Comparison of ENCODE assay signal across 8 cellular contexts in the genomic region with DNA sequence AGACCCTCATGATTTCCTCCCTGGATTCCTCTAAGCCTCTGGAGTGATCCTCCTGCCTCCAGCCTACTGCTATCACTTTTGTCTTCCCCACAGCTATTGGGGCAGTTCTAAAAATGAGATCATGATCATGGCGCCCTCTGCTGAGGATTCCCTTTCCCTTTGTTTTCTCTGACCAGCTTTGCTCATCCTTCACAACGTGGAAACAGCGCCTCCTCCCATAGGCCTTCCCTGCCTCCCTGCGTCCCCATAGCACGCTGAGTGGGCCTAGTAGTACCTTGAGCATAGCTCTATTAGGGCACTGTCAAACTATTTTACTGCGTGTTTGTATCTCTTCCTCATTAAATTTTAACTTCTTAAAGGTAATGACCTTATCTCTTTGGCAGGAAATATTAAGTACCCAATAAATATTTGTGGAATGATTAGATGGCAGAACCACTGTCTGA.
A peak's percentile ranks its signal among the peaks of the same experiment; 100 is the strongest.
DNase-seq lines count a peak whose midpoint lies in the region; ATAC-seq and TF ChIP-seq lines count a peak whose summit lies in the region.

No MANE protein-coding gene starts in this region.

- H3K36me3 ChIP-seq in OCI-LY3 (replicated peaks; ENCODE audit: low read depth, low read length), result no peaks in the 10 kb centered on the region

- no peaks in the 10 kb centered on the region for H4K20me1 ChIP-seq in OCI-LY3 (ENCODE audit: insufficient read depth, low read length)

- H3K4me3 ChIP-seq in OCI-LY3 (ENCODE audit: low read length), result no peak overlapping the region
- H3K4me3 ChIP-seq in coronary artery, result no peak overlapping the region

- ATAC-seq in GM19463 (IDR thresholded peaks at IDR 0.05; ENCODE audit: unreplicated experiment), result peak; percentile 64

- peaks cover 16% of the 10 kb centered on the region for H3K4me1 ChIP-seq in OCI-LY3 (ENCODE audit: low read length)

- H3K27ac ChIP-seq in OCI-LY3 (ENCODE audit: low read length) (no peak overlapping the region), temporal lobe (ENCODE audit: low read depth, low read length) (peak overlapping the region; percentile 36), coronary artery (no peak overlapping the region)

- no peak for TF ChIP-seq EP300 in Ishikawa (IDR thresholded peaks at IDR 0.05; ENCODE audit: borderline replicate concordance)

- no peak overlapping the region for H3K9ac ChIP-seq in OCI-LY3 (ENCODE audit: low read length)

- no peaks in the 10 kb centered on the region for H3K9me3 ChIP-seq in OCI-LY3 (ENCODE audit: insufficient read depth, low read length)

- H3K4me2 ChIP-seq in OCI-LY3 (ENCODE audit: low read length), result peak overlapping the region; percentile 10; the same call in 1 of the 2 replicates

- DNase-seq in COR-L47 (lab: John Stamatoyannopoulos, UW), result peak; percentile 82
- peak; percentile 20 for DNase-seq in brain pericyte (ENCODE audit: low read depth, low spot score)
- peak; percentile 88 for DNase-seq in left kidney (ENCODE audit: low read depth, low spot score)
- no peak for DNase-seq in coronary artery (ENCODE audit: low spot score)

- no peaks in the 10 kb centered on the region for H3K79me2 ChIP-seq in OCI-LY3 (ENCODE audit: low read length)

- no peaks in the 10 kb centered on the region for H3K27me3 ChIP-seq in OCI-LY3 (ENCODE audit: low read depth, low read length)

- peak overlapping the region; percentile 67; the same call in 1 of the 2 replicates for H2AFZ ChIP-seq in OCI-LY3 (ENCODE audit: low read depth, low read length)

- TF ChIP-seq CTCF in OCI-LY3 (IDR thresholded peaks at IDR 0.05; ENCODE audit: low read depth, low read length), result peak; percentile 87
- no peak for TF ChIP-seq CTCF in coronary artery (IDR thresholded peaks at IDR 0.05)

- TF ChIP-seq RAD21 in Ishikawa (IDR thresholded peaks at IDR 0.05; ENCODE audit: low read depth), result peak; percentile 48

TF ChIP-seq in Ishikawa, 13 proteins besides CTCF, POLR2A, EP300 and RAD21:
- TF ChIP-seq NFIC (IDR thresholded peaks at IDR 0.05), result no peak
- TF ChIP-seq TCF12 (IDR thresholded peaks at IDR 0.05; ENCODE audit: low read depth), result no peak
- TF ChIP-seq ZBTB7A (IDR thresholded peaks at IDR 0.05; ENCODE audit: low read depth), result no peak
- no peak for TF ChIP-seq CEBPB (IDR thresholded peaks at IDR 0.05)
- no peak for TF ChIP-seq YY1 (IDR thresholded peaks at IDR 0.05; ENCODE audit: low read depth)
- TF ChIP-seq, protein P1, sequence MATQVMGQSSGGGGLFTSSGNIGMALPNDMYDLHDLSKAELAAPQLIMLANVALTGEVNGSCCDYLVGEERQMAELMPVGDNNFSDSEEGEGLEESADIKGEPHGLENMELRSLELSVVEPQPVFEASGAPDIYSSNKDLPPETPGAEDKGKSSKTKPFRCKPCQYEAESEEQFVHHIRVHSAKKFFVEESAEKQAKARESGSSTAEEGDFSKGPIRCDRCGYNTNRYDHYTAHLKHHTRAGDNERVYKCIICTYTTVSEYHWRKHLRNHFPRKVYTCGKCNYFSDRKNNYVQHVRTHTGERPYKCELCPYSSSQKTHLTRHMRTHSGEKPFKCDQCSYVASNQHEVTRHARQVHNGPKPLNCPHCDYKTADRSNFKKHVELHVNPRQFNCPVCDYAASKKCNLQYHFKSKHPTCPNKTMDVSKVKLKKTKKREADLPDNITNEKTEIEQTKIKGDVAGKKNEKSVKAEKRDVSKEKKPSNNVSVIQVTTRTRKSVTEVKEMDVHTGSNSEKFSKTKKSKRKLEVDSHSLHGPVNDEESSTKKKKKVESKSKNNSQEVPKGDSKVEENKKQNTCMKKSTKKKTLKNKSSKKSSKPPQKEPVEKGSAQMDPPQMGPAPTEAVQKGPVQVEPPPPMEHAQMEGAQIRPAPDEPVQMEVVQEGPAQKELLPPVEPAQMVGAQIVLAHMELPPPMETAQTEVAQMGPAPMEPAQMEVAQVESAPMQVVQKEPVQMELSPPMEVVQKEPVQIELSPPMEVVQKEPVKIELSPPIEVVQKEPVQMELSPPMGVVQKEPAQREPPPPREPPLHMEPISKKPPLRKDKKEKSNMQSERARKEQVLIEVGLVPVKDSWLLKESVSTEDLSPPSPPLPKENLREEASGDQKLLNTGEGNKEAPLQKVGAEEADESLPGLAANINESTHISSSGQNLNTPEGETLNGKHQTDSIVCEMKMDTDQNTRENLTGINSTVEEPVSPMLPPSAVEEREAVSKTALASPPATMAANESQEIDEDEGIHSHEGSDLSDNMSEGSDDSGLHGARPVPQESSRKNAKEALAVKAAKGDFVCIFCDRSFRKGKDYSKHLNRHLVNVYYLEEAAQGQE (IDR thresholded peaks at IDR 0.05; ENCODE audit: low read depth), result no peak
- no peak for TF ChIP-seq TAF1 (IDR thresholded peaks at IDR 0.05; ENCODE audit: low read depth)
- TF ChIP-seq FOXM1 (IDR thresholded peaks at IDR 0.05; ENCODE audit: borderline replicate concordance, low read depth), result no peak
- TF ChIP-seq TEAD4 (IDR thresholded peaks at IDR 0.05), result no peak
- TF ChIP-seq, protein P2, sequence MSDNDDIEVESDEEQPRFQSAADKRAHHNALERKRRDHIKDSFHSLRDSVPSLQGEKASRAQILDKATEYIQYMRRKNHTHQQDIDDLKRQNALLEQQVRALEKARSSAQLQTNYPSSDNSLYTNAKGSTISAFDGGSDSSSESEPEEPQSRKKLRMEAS (IDR thresholded peaks at IDR 0.05), result no peak
- TF ChIP-seq, protein P3, sequence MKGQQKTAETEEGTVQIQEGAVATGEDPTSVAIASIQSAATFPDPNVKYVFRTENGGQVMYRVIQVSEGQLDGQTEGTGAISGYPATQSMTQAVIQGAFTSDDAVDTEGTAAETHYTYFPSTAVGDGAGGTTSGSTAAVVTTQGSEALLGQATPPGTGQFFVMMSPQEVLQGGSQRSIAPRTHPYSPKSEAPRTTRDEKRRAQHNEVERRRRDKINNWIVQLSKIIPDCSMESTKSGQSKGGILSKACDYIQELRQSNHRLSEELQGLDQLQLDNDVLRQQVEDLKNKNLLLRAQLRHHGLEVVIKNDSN (IDR thresholded peaks at IDR 0.05), result no peak
- no peak for TF ChIP-seq EGR1 (IDR thresholded peaks at IDR 0.05)
